ENCODE assay signal across 23 cellular contexts in genomic region chr20:30511322-30512030, GRCh38.
"Had no signal": no experiment of that assay in that cellular context is flagged by ENCODE, and none has a peak within 500 bp of the region (broad histone marks: within the 10 kb centered on the region; RNA-seq: fewer than 3 reads in every experiment).

No MANE protein-coding gene starts in this region.

- H3K9me3 ChIP-seq: adrenal gland, MG63 had no signal

- H3K36me3 ChIP-seq: adrenal gland, MG63, Peyer's patch had no signal

- H3K4me1 ChIP-seq: adrenal gland, Peyer's patch had no signal

- H3K4me3 ChIP-seq: adrenal gland, MG63, Peyer's patch had no signal

- ATAC-seq: activated naive CD4-positive, alpha-beta T cell treated with anti-CD3 and anti-CD28 coated beads, Interleukin-2, amount 50 U/mL, for 72 hours; activated T-cell treated with anti-CD3 and anti-CD28 coated beads, Interleukin-2, amount 50 U/mL, for 4 hours had no signal

- H3K27ac ChIP-seq: adrenal gland, Peyer's patch had no signal

- H3K27me3 ChIP-seq: adrenal gland, MG63, Peyer's patch had no signal

- DNase-seq: activated CD4-positive, alpha-beta memory T cell treated with anti-CD3 and anti-CD28 coated beads for 36 hours; activated CD4-positive, alpha-beta T cell treated with anti-CD3 and anti-CD28 coated beads, Interleukin-2, amount 50 U/mL, for 1 hour; activated CD8-positive, alpha-beta memory T cell treated with anti-CD3 and anti-CD28 coated beads, Interleukin-2, amount 50 U/mL, for 4 hours; activated gamma-delta T cell treated with Interleukin-2 at 50 U/mL for 16 hours; activated naive CD4-positive, alpha-beta T cell treated with anti-CD3 and anti-CD28 coated beads for 36 hours; activated T-cell treated with anti-CD3 and anti-CD28 coated beads for 4 hours; activated T-cell treated with anti-CD3 and anti-CD28 coated beads, Interleukin-2, amount 50 U/mL, for 4 hours; adrenal gland; central memory CD4-positive, alpha-beta T cell; Kasumi-1; KG1; MG63; NCI-H1048; NCI-H1436 treated with DMSO at 0.1 percent for 48 hours; NCI-H1694 treated with DMSO at 0.1 percent for 48 hours; NCI-H2029; NCI-H345; NCI-H524 treated with DMSO at 0.1 percent for 48 hours; Peyer's patch; RPMI8226; SIG-M5; T1000 had no signal
